In the genomic region with DNA sequence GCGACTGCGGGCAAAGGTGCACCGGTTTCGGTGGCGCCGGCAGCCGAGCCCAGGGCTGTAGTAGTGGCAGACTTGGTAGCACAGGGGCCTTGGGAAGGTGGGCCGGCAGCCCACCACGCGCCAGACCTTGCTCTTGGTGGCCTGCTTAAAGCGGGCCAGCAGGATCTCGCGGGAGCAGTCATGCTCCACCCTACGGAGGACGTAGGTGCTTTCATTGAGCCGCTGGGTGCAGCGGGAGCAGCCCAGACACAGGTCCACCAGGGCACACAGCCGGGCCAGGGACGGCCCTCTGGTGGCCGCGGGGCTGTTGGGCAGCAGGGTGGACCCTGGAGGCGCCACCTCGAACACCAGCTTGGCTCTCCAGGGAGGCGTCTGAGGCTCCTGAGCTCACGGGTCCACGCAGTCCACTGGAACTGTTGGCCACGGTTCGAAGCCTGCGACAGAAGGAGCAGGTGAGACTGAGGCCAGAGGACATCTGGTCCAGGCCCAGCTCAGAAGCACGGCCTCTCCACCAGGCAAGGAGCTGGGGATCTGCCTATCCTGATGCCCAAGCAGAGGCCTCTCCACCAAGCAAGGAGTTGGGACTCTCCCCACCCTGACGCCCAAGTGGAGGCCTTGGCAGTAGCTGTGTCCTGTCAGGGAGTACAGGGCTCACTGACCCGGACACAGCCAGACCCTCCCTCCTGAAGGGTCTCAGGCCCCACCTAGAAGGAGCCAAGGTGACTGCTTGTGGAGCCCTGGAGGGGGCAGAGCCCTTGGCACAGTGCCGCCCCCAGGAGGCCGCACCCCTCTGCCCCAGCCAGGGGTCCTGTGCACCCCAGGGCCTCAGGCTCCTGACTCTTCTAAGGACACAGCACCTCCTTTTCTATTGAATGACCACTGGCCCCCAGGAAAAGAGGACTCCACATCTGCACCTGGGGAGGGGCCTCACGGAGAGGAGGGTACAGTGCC, we compare ENCODE assay signal across 8 cellular contexts. TPM values are rescaled to one million over a fixed set of nuclear protein-coding genes. Genes with fewer than 3 reads are reported as not detected.
DNase-seq lines count a peak whose midpoint lies in the region; ATAC-seq, FAIRE-seq and TF ChIP-seq lines count a peak whose summit lies in the region.

No MANE protein-coding gene starts in this region.

- H3K27ac Mint-ChIP-seq in activated naive CD4-positive, alpha-beta T cell treated with anti-CD3 and anti-CD28 coated beads for 36 hours: no peak overlapping the region
- H3K27ac Mint-ChIP-seq in type B pancreatic cell: peak overlapping the region; percentile 55

- H3K9ac ChIP-seq in adipocyte (ENCODE audit: low read length): peak overlapping the region; percentile 88
- peak overlapping the region; percentile 86 for H3K9ac ChIP-seq in HepG2 (ENCODE audit: insufficient read depth, low read depth, low read length)

- TF ChIP-seq POLR2A in HepG2 (IDR thresholded peaks at IDR 0.05; ENCODE audit: insufficient read depth in 1 of 2, low read depth in 2 of 2, low read length in 2 of 2): peak in 1 of 2 experiments; percentile 12; a peak in 1 of 4 replicates

- no peaks in the 10 kb centered on the region for H3K9me3 Mint-ChIP-seq in activated naive CD4-positive, alpha-beta T cell treated with anti-CD3 and anti-CD28 coated beads for 36 hours
- no peaks in the 10 kb centered on the region for H3K9me3 Mint-ChIP-seq in type B pancreatic cell

- peaks cover 2% of the 10 kb centered on the region; the same call in 1 of the 2 replicates for H4K20me1 ChIP-seq in HepG2 (ENCODE audit: insufficient read depth, low read length)

- peaks cover 14% of the 10 kb centered on the region for H3K4me1 Mint-ChIP-seq in activated naive CD4-positive, alpha-beta T cell treated with anti-CD3 and anti-CD28 coated beads for 36 hours (ENCODE audit: low read depth)
- peaks cover 4% of the 10 kb centered on the region for H3K4me1 Mint-ChIP-seq in type B pancreatic cell (ENCODE audit: unreplicated experiment)

- FAIRE-seq in HepG2 (lab: Jason Lieb, UNC): no peak

- BruUV-seq in HepG2 (replicated peaks; lab: Mats Ljungman, UMichigan): TSS peak; percentile 53

- no peak overlapping the region for H3K27ac ChIP-seq in HepG2 (ENCODE audit: extremely low read length, insufficient read depth, low read length)

- H3K4me3 ChIP-seq in adipocyte (ENCODE audit: low read length) (peak overlapping the region; percentile 87), HepG2 (replicated peaks in 1 of 3; ENCODE audit: insufficient read depth in 1 of 3, low read depth in 2 of 3, low read length in 3 of 3) (peak overlapping the region; percentile 88 to 98 (median 94))

- H3K36me3 ChIP-seq in adipocyte (ENCODE audit: control insufficient read depth, insufficient read depth, low read length, severe bottlenecking) (no peaks in the 10 kb centered on the region), HepG2 (replicated peaks in 1 of 2; ENCODE audit: control insufficient read depth in 1 of 2, insufficient read depth in 2 of 2, low read length in 2 of 2) (no peaks in the 10 kb centered on the region)

- no peaks in the 10 kb centered on the region for H3K9me3 ChIP-seq in adipocyte (ENCODE audit: control insufficient read depth, low read length)
- H3K9me3 ChIP-seq in HepG2 (ENCODE audit: low read length): no peaks in the 10 kb centered on the region

- no peaks in the 10 kb centered on the region for H3K36me3 Mint-ChIP-seq in activated naive CD4-positive, alpha-beta T cell treated with anti-CD3 and anti-CD28 coated beads for 36 hours (ENCODE audit: low read depth)
- no peaks in the 10 kb centered on the region for H3K36me3 Mint-ChIP-seq in type B pancreatic cell

- peak overlapping the region; percentile 73 for H3K4me3 Mint-ChIP-seq in activated naive CD4-positive, alpha-beta T cell treated with anti-CD3 and anti-CD28 coated beads for 36 hours
- peak overlapping the region; percentile 85 for H3K4me3 Mint-ChIP-seq in type B pancreatic cell

- POLR2A ChIA-PET in HepG2 (lab: Yijun Ruan, JAX): interaction anchor here (0.9 to 2.6 kb wide), 18 partner anchors 8 to 401 kb away, joined by 3 to 26 read pairs (median 5); a partner anchor contains a TSS

- CTCF ChIA-PET in activated naive CD4-positive, alpha-beta T cell treated with anti-CD3 and anti-CD28 coated beads for 36 hours (lab: Charles Lee): interaction anchor here (0.6 to 0.9 kb wide), 3 partner anchors 11 to 293 kb away, joined by 3 to 4 read pairs (median 3); no protein-coding TSS in a partner anchor
- CTCF ChIA-PET in HepG2 (lab: Yijun Ruan, JAX; ENCODE audit: low intra/inter-chr PET ratio, low total read pairs): interaction anchor here (2.8 kb wide), 1 partner anchor 35 kb away, joined by 22 read pairs; a partner anchor contains a TSS

- peak; percentile 82 for TF ChIP-seq CTCF in HepG2 (CRISPR knock-in tag; IDR thresholded peaks at IDR 0.05)
- TF ChIP-seq CTCF in type B pancreatic cell (conservative IDR thresholded peaks at IDR 0.05): peak; percentile 54

- TF ChIP-seq EP300 in HepG2 (IDR thresholded peaks at IDR 0.05; ENCODE audit: low read depth in 2 of 2, low read length in 2 of 2) (no peak), HepG2 (CRISPR knock-in tag; IDR thresholded peaks at IDR 0.05; ENCODE audit: borderline replicate concordance) (no peak)

- H3K4me1 ChIP-seq in adipocyte (ENCODE audit: control insufficient read depth, insufficient read depth, low read length) (peaks cover 20% of the 10 kb centered on the region), HepG2 (ENCODE audit: insufficient read depth, low read length) (peaks cover 48% of the 10 kb centered on the region)

- H3K4me2 ChIP-seq in HepG2 (ENCODE audit: low read depth, low read length): peak overlapping the region; percentile 88

- no peaks in the 10 kb centered on the region for H3K27me3 Mint-ChIP-seq in activated naive CD4-positive, alpha-beta T cell treated with anti-CD3 and anti-CD28 coated beads for 36 hours (ENCODE audit: low read depth)
- H3K27me3 Mint-ChIP-seq in type B pancreatic cell: peaks cover 5% of the 10 kb centered on the region

- ATAC-seq in HepG2 (peak; percentile 78), HG02678 (IDR thresholded peaks at IDR 0.05; ENCODE audit: unreplicated experiment) (no peak)

- no peaks in the 10 kb centered on the region for H3K27me3 ChIP-seq in adipocyte (replicated peaks; ENCODE audit: control insufficient read depth, insufficient read depth, low read length)
- peaks cover 3 to 14% of the 10 kb centered on the region in 2 experiments; a peak in 1 of 5 replicates for H3K27me3 ChIP-seq in HepG2 (ENCODE audit: control insufficient read depth in 1 of 2, insufficient read depth in 2 of 2, low read length in 2 of 2)

- in situ Hi-C loops in HepG2 (cut with HindIII; ENCODE audit: extremely low pct_ligation_motif_present, low pct_unique_long_range_greater_than_20kb): no loop called here

- TF ChIP-seq RAD21 in HepG2 (CRISPR knock-in tag; IDR thresholded peaks at IDR 0.05): peak; percentile 90

- no peaks in the 10 kb centered on the region for H3K79me2 ChIP-seq in HepG2 (ENCODE audit: insufficient read depth, low read length)

- DNase-seq in activated naive CD4-positive, alpha-beta T cell treated with anti-CD3 and anti-CD28 coated beads for 36 hours: no peak
- no peak for DNase-seq in activated naive CD4-positive, alpha-beta T cell (lab: John Stamatoyannopoulos, UW)
- DNase-seq in adipocyte (ENCODE audit: low read depth): peak; percentile 10
- peak; percentile 65 for DNase-seq in HepG2 (ENCODE audit: low spot score)
- no peak for DNase-seq in type B pancreatic cell (ENCODE audit: extremely low spot score, unreplicated experiment)
- no peak for DNase-seq in SHP77 (lab: John Stamatoyannopoulos, UW)
- DNase-seq in NCI-H187 (lab: John Stamatoyannopoulos, UW): no peak

- WGBS in HepG2 (ENCODE audit: low lambda C conversion rate): 73% methylated on average over 14 of the region's 35 CpGs

- intact Hi-C loops in activated naive CD4-positive, alpha-beta T cell treated with anti-CD3 and anti-CD28 coated beads for 36 hours (cut with micrococcal nuclease): no loop called here
- intact Hi-C loops in HepG2 (cut with micrococcal nuclease; ENCODE audit: unreplicated experiment): loop anchor here (1.0 kb wide), 1 partner anchor 35 kb away; no protein-coding TSS in a partner anchor

- no peak overlapping the region for H2AFZ ChIP-seq in HepG2 (ENCODE audit: low read length)

RNA-seq across cellular contexts. Expression of a gene that starts 1.0 kb away (rescaled TPM):
- total RNA-seq in activated naive CD4-positive, alpha-beta T cell treated with anti-CD3 and anti-CD28 coated beads for 36 hours: 10 to 100 TPM; 20.0 to 20.4 TPM
- total RNA-seq in HepG2 (2016; rRNA removed; fragmentation: Illumina TruSeq; extraction: Trizol) (8.4 and 10.1 TPM in 2 replicates), type B pancreatic cell (ENCODE audit: low replicate concordance) (24.2 and 43.1 TPM in 2 replicates)
- total RNA-seq in HepG2 (2016; cell fraction: cytosol; rRNA removed; fragmentation: Illumina TruSeq; extraction: Trizol; ENCODE audit: low read depth): 1.7 and 2.1 TPM in 2 replicates
- total RNA-seq in HepG2 (2016; cell fraction: insoluble cytoplasmic fraction; rRNA removed; fragmentation: Illumina TruSeq; extraction: Trizol): 6.8 and 10.0 TPM in 2 replicates
- 2.8 and 4.3 TPM in 2 replicates for total RNA-seq in HepG2 (2016; cell fraction: membrane; rRNA removed; fragmentation: Illumina TruSeq; extraction: Trizol)
- total RNA-seq in HepG2 (2016; cell fraction: nucleus; rRNA removed; fragmentation: Illumina TruSeq; extraction: Trizol): 12.8 and 18.4 TPM in 2 replicates
- polyA plus RNA-seq in HepG2 (2011; rRNA removed): 9.6 and 16.1 TPM in 2 replicates
- 4.5 and 6.0 TPM in 2 replicates for polyA plus RNA-seq in HepG2 (2011; cell fraction: cytosol; rRNA removed)
- 39.6 and 48.2 TPM in 2 replicates for polyA plus RNA-seq in HepG2 (2011; cell fraction: nucleus; rRNA removed)
- 12.3 and 14.4 TPM in 2 replicates for polyA plus RNA-seq in HepG2 (2012)
- polyA plus RNA-seq in HepG2 (2016; cell fraction: cytosol; fragmentation: Illumina TruSeq; extraction: Trizol; ENCODE audit: low read depth): 0.26 and 0.46 TPM in 2 replicates
- 5.2 and 6.9 TPM in 2 replicates for polyA plus RNA-seq in HepG2 (2016; cell fraction: insoluble cytoplasmic fraction; fragmentation: Illumina TruSeq; extraction: Trizol; ENCODE audit: low read depth)
- polyA plus RNA-seq in HepG2 (2016; cell fraction: membrane; fragmentation: Illumina TruSeq; extraction: Trizol; ENCODE audit: low read depth): 0.43 and 0.84 TPM in 2 replicates
- polyA plus RNA-seq in HepG2 (2016; cell fraction: nucleus; fragmentation: Illumina TruSeq; extraction: Trizol; ENCODE audit: insufficient read depth, low read depth): 17.4 and 18.8 TPM in 2 replicates
- polyA minus RNA-seq in HepG2 (2011; rRNA and poly(A)+ RNA removed; ENCODE audit: low replicate concordance): 33.2 and 74.9 TPM in 2 replicates
- 41.7 and 42.0 TPM in 2 replicates for polyA minus RNA-seq in HepG2 (2011; cell fraction: cytosol; rRNA and poly(A)+ RNA removed)
- 35.3 and 47.0 TPM in 2 replicates for polyA minus RNA-seq in HepG2 (2011; cell fraction: nucleus; rRNA and poly(A)+ RNA removed)

RNA-seq across cellular contexts. Expression of a gene that starts 19.1 kb away (rescaled TPM):
- under 1 TPM in 1 of 2 experiments, not detected in 1; 0.10 TPM for total RNA-seq in activated naive CD4-positive, alpha-beta T cell treated with anti-CD3 and anti-CD28 coated beads for 36 hours
- total RNA-seq in HepG2 (2016; rRNA removed; fragmentation: Illumina TruSeq; extraction: Trizol): not detected in 2 replicates
- total RNA-seq in HepG2 (2016; cell fraction: cytosol; rRNA removed; fragmentation: Illumina TruSeq; extraction: Trizol; ENCODE audit: low read depth): not detected in 2 replicates
- total RNA-seq in HepG2 (2016; cell fraction: insoluble cytoplasmic fraction; rRNA removed; fragmentation: Illumina TruSeq; extraction: Trizol): not detected in 2 replicates
- not detected in 2 replicates for total RNA-seq in HepG2 (2016; cell fraction: membrane; rRNA removed; fragmentation: Illumina TruSeq; extraction: Trizol)
- not detected in 2 replicates for total RNA-seq in HepG2 (2016; cell fraction: nucleus; rRNA removed; fragmentation: Illumina TruSeq; extraction: Trizol)
- polyA plus RNA-seq in HepG2 (2011; rRNA removed): 0.07 and 0.13 TPM in 2 replicates
- 0.19 and 0.23 TPM in 2 replicates for polyA plus RNA-seq in HepG2 (2011; cell fraction: cytosol; rRNA removed)
- polyA plus RNA-seq in HepG2 (2011; cell fraction: nucleus; rRNA removed): 0.45 and 0.48 TPM in 2 replicates
- 0.05 TPM in 1 of 2 replicates, not detected in the other for polyA plus RNA-seq in HepG2 (2012)
- polyA plus RNA-seq in HepG2 (2016; cell fraction: cytosol; fragmentation: Illumina TruSeq; extraction: Trizol; ENCODE audit: low read depth): not detected in 2 replicates
- polyA plus RNA-seq in HepG2 (2016; cell fraction: insoluble cytoplasmic fraction; fragmentation: Illumina TruSeq; extraction: Trizol; ENCODE audit: low read depth): not detected in 2 replicates
- not detected in 2 replicates for polyA plus RNA-seq in HepG2 (2016; cell fraction: membrane; fragmentation: Illumina TruSeq; extraction: Trizol; ENCODE audit: low read depth)
- polyA plus RNA-seq in HepG2 (2016; cell fraction: nucleus; fragmentation: Illumina TruSeq; extraction: Trizol; ENCODE audit: insufficient read depth, low read depth): not detected in 2 replicates
- 0.10 and 0.84 TPM in 2 replicates for polyA minus RNA-seq in HepG2 (2011; rRNA and poly(A)+ RNA removed; ENCODE audit: low replicate concordance)
- polyA minus RNA-seq in HepG2 (2011; cell fraction: cytosol; rRNA and poly(A)+ RNA removed): not detected in 2 replicates
- not detected in 2 replicates for polyA minus RNA-seq in HepG2 (2011; cell fraction: nucleus; rRNA and poly(A)+ RNA removed)
- 0.52 and 1.4 TPM in 2 replicates for total RNA-seq in type B pancreatic cell (ENCODE audit: low replicate concordance)

RNA-seq across cellular contexts. Expression of a gene that starts 25.5 kb away (rescaled TPM):
- total RNA-seq in activated naive CD4-positive, alpha-beta T cell treated with anti-CD3 and anti-CD28 coated beads for 36 hours: not detected
- not detected in 2 replicates for total RNA-seq in HepG2 (2016; rRNA removed; fragmentation: Illumina TruSeq; extraction: Trizol)
- not detected in 2 replicates for total RNA-seq in HepG2 (2016; cell fraction: cytosol; rRNA removed; fragmentation: Illumina TruSeq; extraction: Trizol; ENCODE audit: low read depth)
- not detected in 2 replicates for total RNA-seq in HepG2 (2016; cell fraction: insoluble cytoplasmic fraction; rRNA removed; fragmentation: Illumina TruSeq; extraction: Trizol)
- not detected in 2 replicates for total RNA-seq in HepG2 (2016; cell fraction: membrane; rRNA removed; fragmentation: Illumina TruSeq; extraction: Trizol)
- total RNA-seq in HepG2 (2016; cell fraction: nucleus; rRNA removed; fragmentation: Illumina TruSeq; extraction: Trizol): not detected in 2 replicates
- polyA plus RNA-seq in HepG2 (2011; rRNA removed): 0.09 TPM in 1 of 2 replicates, not detected in the other
- not detected in 2 replicates for polyA plus RNA-seq in HepG2 (2011; cell fraction: cytosol; rRNA removed)
- 0.10 and 0.37 TPM in 2 replicates for polyA plus RNA-seq in HepG2 (2011; cell fraction: nucleus; rRNA removed)
- 0.17 TPM in 1 of 2 replicates, not detected in the other for polyA plus RNA-seq in HepG2 (2012)
- not detected in 2 replicates for polyA plus RNA-seq in HepG2 (2016; cell fraction: cytosol; fragmentation: Illumina TruSeq; extraction: Trizol; ENCODE audit: low read depth)
- polyA plus RNA-seq in HepG2 (2016; cell fraction: insoluble cytoplasmic fraction; fragmentation: Illumina TruSeq; extraction: Trizol; ENCODE audit: low read depth): not detected in 2 replicates
- polyA plus RNA-seq in HepG2 (2016; cell fraction: membrane; fragmentation: Illumina TruSeq; extraction: Trizol; ENCODE audit: low read depth): not detected in 2 replicates
- not detected in 2 replicates for polyA plus RNA-seq in HepG2 (2016; cell fraction: nucleus; fragmentation: Illumina TruSeq; extraction: Trizol; ENCODE audit: insufficient read depth, low read depth)
- 0.28 TPM in 1 of 2 replicates, not detected in the other for polyA minus RNA-seq in HepG2 (2011; rRNA and poly(A)+ RNA removed; ENCODE audit: low replicate concordance)
- polyA minus RNA-seq in HepG2 (2011; cell fraction: cytosol; rRNA and poly(A)+ RNA removed): not detected in 2 replicates
- polyA minus RNA-seq in HepG2 (2011; cell fraction: nucleus; rRNA and poly(A)+ RNA removed): not detected in 2 replicates
- not detected in 2 replicates for total RNA-seq in type B pancreatic cell (ENCODE audit: low replicate concordance)

RNA-seq across cellular contexts. Expression of a gene that starts 35.9 kb away (rescaled TPM):
- under 1 TPM; 0.35 to 0.38 TPM for total RNA-seq in activated naive CD4-positive, alpha-beta T cell treated with anti-CD3 and anti-CD28 coated beads for 36 hours
- total RNA-seq in HepG2 (2016; rRNA removed; fragmentation: Illumina TruSeq; extraction: Trizol): not detected in 2 replicates
- total RNA-seq in HepG2 (2016; cell fraction: cytosol; rRNA removed; fragmentation: Illumina TruSeq; extraction: Trizol; ENCODE audit: low read depth): not detected in 2 replicates
- total RNA-seq in HepG2 (2016; cell fraction: insoluble cytoplasmic fraction; rRNA removed; fragmentation: Illumina TruSeq; extraction: Trizol): not detected in 2 replicates
- total RNA-seq in HepG2 (2016; cell fraction: membrane; rRNA removed; fragmentation: Illumina TruSeq; extraction: Trizol): not detected in 2 replicates
- not detected in 2 replicates for total RNA-seq in HepG2 (2016; cell fraction: nucleus; rRNA removed; fragmentation: Illumina TruSeq; extraction: Trizol)
- 0.07 and 0.08 TPM in 2 replicates for polyA plus RNA-seq in HepG2 (2011; rRNA removed)
- 0.05 and 0.08 TPM in 2 replicates for polyA plus RNA-seq in HepG2 (2011; cell fraction: cytosol; rRNA removed)
- polyA plus RNA-seq in HepG2 (2011; cell fraction: nucleus; rRNA removed): 0.27 and 0.42 TPM in 2 replicates
- polyA plus RNA-seq in HepG2 (2012): 0.09 and 0.11 TPM in 2 replicates
- not detected in 2 replicates for polyA plus RNA-seq in HepG2 (2016; cell fraction: cytosol; fragmentation: Illumina TruSeq; extraction: Trizol; ENCODE audit: low read depth)
- polyA plus RNA-seq in HepG2 (2016; cell fraction: insoluble cytoplasmic fraction; fragmentation: Illumina TruSeq; extraction: Trizol; ENCODE audit: low read depth): not detected in 2 replicates
- polyA plus RNA-seq in HepG2 (2016; cell fraction: membrane; fragmentation: Illumina TruSeq; extraction: Trizol; ENCODE audit: low read depth): not detected in 2 replicates
- polyA plus RNA-seq in HepG2 (2016; cell fraction: nucleus; fragmentation: Illumina TruSeq; extraction: Trizol; ENCODE audit: insufficient read depth, low read depth): not detected in 2 replicates
- polyA minus RNA-seq in HepG2 (2011; rRNA and poly(A)+ RNA removed; ENCODE audit: low replicate concordance): 0.18 and 9.4 TPM in 2 replicates
- polyA minus RNA-seq in HepG2 (2011; cell fraction: cytosol; rRNA and poly(A)+ RNA removed): not detected in 2 replicates
- polyA minus RNA-seq in HepG2 (2011; cell fraction: nucleus; rRNA and poly(A)+ RNA removed): 0.12 and 0.13 TPM in 2 replicates
- total RNA-seq in type B pancreatic cell (ENCODE audit: low replicate concordance): 0.12 and 0.21 TPM in 2 replicates

RNA-seq across cellular contexts. Expression of a gene that starts 52.5 kb away (rescaled TPM):
- total RNA-seq in activated naive CD4-positive, alpha-beta T cell treated with anti-CD3 and anti-CD28 coated beads for 36 hours: 100 to 1,000 TPM; 189 to 194 TPM
- total RNA-seq in HepG2 (2016; rRNA removed; fragmentation: Illumina TruSeq; extraction: Trizol) (6.0 and 7.0 TPM in 2 replicates), type B pancreatic cell (ENCODE audit: low replicate concordance) (280 and 422 TPM in 2 replicates)
- 21.9 and 23.8 TPM in 2 replicates for total RNA-seq in HepG2 (2016; cell fraction: cytosol; rRNA removed; fragmentation: Illumina TruSeq; extraction: Trizol; ENCODE audit: low read depth)
- 4.3 and 5.4 TPM in 2 replicates for total RNA-seq in HepG2 (2016; cell fraction: insoluble cytoplasmic fraction; rRNA removed; fragmentation: Illumina TruSeq; extraction: Trizol)
- total RNA-seq in HepG2 (2016; cell fraction: membrane; rRNA removed; fragmentation: Illumina TruSeq; extraction: Trizol): 16.4 and 22.5 TPM in 2 replicates
- 5.4 and 6.2 TPM in 2 replicates for total RNA-seq in HepG2 (2016; cell fraction: nucleus; rRNA removed; fragmentation: Illumina TruSeq; extraction: Trizol)
- 1.8 and 2.2 TPM in 2 replicates for polyA plus RNA-seq in HepG2 (2011; rRNA removed)
- polyA plus RNA-seq in HepG2 (2011; cell fraction: cytosol; rRNA removed): 2.4 and 6.2 TPM in 2 replicates
- polyA plus RNA-seq in HepG2 (2011; cell fraction: nucleus; rRNA removed): 6.3 and 9.5 TPM in 2 replicates
- 12.0 and 18.6 TPM in 2 replicates for polyA plus RNA-seq in HepG2 (2012)
- 606 and 718 TPM in 2 replicates for polyA plus RNA-seq in HepG2 (2016; cell fraction: cytosol; fragmentation: Illumina TruSeq; extraction: Trizol; ENCODE audit: low read depth)
- polyA plus RNA-seq in HepG2 (2016; cell fraction: insoluble cytoplasmic fraction; fragmentation: Illumina TruSeq; extraction: Trizol; ENCODE audit: low read depth): 42.4 and 57.7 TPM in 2 replicates
- 288 and 295 TPM in 2 replicates for polyA plus RNA-seq in HepG2 (2016; cell fraction: membrane; fragmentation: Illumina TruSeq; extraction: Trizol; ENCODE audit: low read depth)
- polyA plus RNA-seq in HepG2 (2016; cell fraction: nucleus; fragmentation: Illumina TruSeq; extraction: Trizol; ENCODE audit: insufficient read depth, low read depth): 40.1 and 40.2 TPM in 2 replicates
- polyA minus RNA-seq in HepG2 (2011; rRNA and poly(A)+ RNA removed; ENCODE audit: low replicate concordance): 8.4 and 13.9 TPM in 2 replicates
- polyA minus RNA-seq in HepG2 (2011; cell fraction: cytosol; rRNA and poly(A)+ RNA removed): 15.8 and 39.4 TPM in 2 replicates
- polyA minus RNA-seq in HepG2 (2011; cell fraction: nucleus; rRNA and poly(A)+ RNA removed): 4.5 and 4.8 TPM in 2 replicates

Comparison
In these comparisons a context has a peak if more than half of its experiments do, and no peak if none do; other contexts are left out.
1. DNase-seq: peak in adipocyte (single experiment) and HepG2 (single experiment); none in activated naive CD4-positive, alpha-beta T cell treated with anti-CD3 and anti-CD28 coated beads for 36 hours (single experiment), activated naive CD4-positive, alpha-beta T cell (0 of 4), type B pancreatic cell (single experiment), SHP77 (0 of 2) and NCI-H187 (0 of 2).